In the genomic region with DNA sequence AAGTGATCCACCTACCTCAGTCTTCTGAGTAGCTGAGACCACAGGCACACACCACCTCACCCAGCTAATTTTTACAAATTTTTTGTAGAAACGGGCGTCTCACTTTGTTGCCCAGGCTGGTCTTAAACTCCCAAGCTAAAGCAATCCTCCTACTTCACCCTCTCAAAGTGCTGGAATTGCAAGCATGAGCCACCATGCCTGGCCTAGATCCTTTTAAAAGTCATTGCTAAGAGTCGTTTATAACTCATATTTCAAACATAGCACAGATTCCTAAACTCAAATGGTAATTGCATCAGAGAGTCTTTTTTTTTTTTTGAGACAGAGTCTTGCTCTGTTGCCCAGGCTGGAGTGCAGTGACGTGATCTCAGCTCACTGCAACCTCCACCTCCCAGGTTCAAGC, we compare ENCODE assay signal across 19 cellular contexts.
"Had no signal": no experiment of that assay in that cellular context is flagged by ENCODE, and none has a peak within 500 bp of the region (broad histone marks: within the 10 kb centered on the region; RNA-seq: fewer than 3 reads in every experiment).

No MANE protein-coding gene starts in this region.

- ATAC-seq: activated CD8-positive, alpha-beta T cell treated with anti-CD3 and anti-CD28 coated beads, Interleukin-2, amount 10 ng/mL, durations not matched to agents 7 days and 5 days; activated T-cell treated with anti-CD3 and anti-CD28 coated beads, Interleukin-2, amount 50 U/mL, for 4 hours; left lobe of liver; natural killer cell treated with Interleukin-12 subunit alpha and Interleukin-12 subunit beta and Interleukin-15 and Interleukin-18, amount 100 ng/mL, for 72 hours had no signal

- H3K36me3 ChIP-seq: adrenal gland, tibial artery had no signal

- DNase-seq: activated CD4-positive, alpha-beta T cell treated with anti-CD3 and anti-CD28 coated beads, Interleukin-2, amount 10 ng/mL, durations not matched to agents 24 days and 14 days; activated CD8-positive, alpha-beta T cell treated with anti-CD3 and anti-CD28 coated beads, Interleukin-2, amount 10 ng/mL, durations not matched to agents 7 days and 5 days; activated effector memory CD4-positive, alpha-beta T cell treated with Interleukin-2 at 50 U/mL for 16 hours; activated naive CD4-positive, alpha-beta T cell treated with anti-CD3 and anti-CD28 coated beads, Interleukin-2, amount 10 ng/mL, durations not matched to agents 7 days and 5 days; activated T-cell treated with anti-CD3 and anti-CD28 coated beads, Interleukin-2, amount 50 U/mL, for 4 hours; adrenal gland; dorsolateral prefrontal cortex; head of caudate nucleus; kidney; posterior cingulate gyrus; retina; stimulated activated CD4-positive, alpha-beta T cell treated with anti-CD3 and anti-CD28 coated beads, Interleukin-2, amount 100 ng/mL, for 24 hours; stimulated activated naive CD4-positive, alpha-beta T cell treated with Interleukin-2 at 50 U/mL for 16 hours had no signal

- H3K27ac Mint-ChIP-seq: activated CD4-positive, alpha-beta T cell treated with anti-CD3 and anti-CD28 coated beads, Interleukin-2, amount 10 ng/mL, durations not matched to agents 24 days and 14 days; activated CD8-positive, alpha-beta T cell treated with anti-CD3 and anti-CD28 coated beads, Interleukin-2, amount 10 ng/mL, durations not matched to agents 7 days and 5 days; mesothelial cell of epicardium; natural killer cell treated with Interleukin-12 subunit alpha and Interleukin-12 subunit beta and Interleukin-15 and Interleukin-18, amount 100 ng/mL, for 72 hours; T-helper 1 cell treated with Interleukin-12 subunit alpha and Interleukin-12 subunit beta and Interleukin-4 antibody, amounts not matched to agents 30 μg/mL and 1 μg/mL, for 36 hours had no signal

- H3K27ac ChIP-seq: dorsolateral prefrontal cortex, tibial artery had no signal

- H3K27me3 Mint-ChIP-seq: activated CD4-positive, alpha-beta T cell treated with anti-CD3 and anti-CD28 coated beads, Interleukin-2, amount 10 ng/mL, durations not matched to agents 24 days and 14 days; activated naive CD4-positive, alpha-beta T cell treated with anti-CD3 and anti-CD28 coated beads, Interleukin-2, amount 10 ng/mL, durations not matched to agents 7 days and 5 days; natural killer cell treated with Interleukin-12 subunit alpha and Interleukin-12 subunit beta and Interleukin-15 and Interleukin-18, amount 100 ng/mL, for 72 hours had no signal

- H3K9me3 Mint-ChIP-seq: natural killer cell treated with Interleukin-12 subunit alpha and Interleukin-12 subunit beta and Interleukin-15 and Interleukin-18, amount 100 ng/mL, for 72 hours had no signal

- H3K4me1 Mint-ChIP-seq: mesothelial cell of epicardium had no signal

- H3K9me3 ChIP-seq: adrenal gland, tibial artery had no signal

- H3K4me3 ChIP-seq: adrenal gland, dorsolateral prefrontal cortex, lung, tibial artery had no signal

- H3K36me3 Mint-ChIP-seq: natural killer cell treated with Interleukin-12 subunit alpha and Interleukin-12 subunit beta and Interleukin-15 and Interleukin-18, amount 100 ng/mL, for 72 hours had no signal

- H3K4me3 Mint-ChIP-seq: activated CD4-positive, alpha-beta T cell treated with anti-CD3 and anti-CD28 coated beads, Interleukin-2, amount 10 ng/mL, durations not matched to agents 24 days and 14 days; activated CD8-positive, alpha-beta T cell treated with anti-CD3 and anti-CD28 coated beads, Interleukin-2, amount 10 ng/mL, durations not matched to agents 7 days and 5 days; activated naive CD4-positive, alpha-beta T cell treated with anti-CD3 and anti-CD28 coated beads, Interleukin-2, amount 10 ng/mL, durations not matched to agents 7 days and 5 days; activated T-cell treated with anti-CD3 and anti-CD28 coated beads, Interleukin-2, amount 50 U/mL, for 4 hours; mesothelial cell of epicardium; natural killer cell treated with Interleukin-12 subunit alpha and Interleukin-12 subunit beta and Interleukin-15 and Interleukin-18, amount 100 ng/mL, for 72 hours; T-helper 1 cell treated with Interleukin-12 subunit alpha and Interleukin-12 subunit beta and Interleukin-4 antibody, amounts not matched to agents 30 μg/mL and 1 μg/mL, for 36 hours had no signal

- H3K27me3 ChIP-seq: adrenal gland, dorsolateral prefrontal cortex, tibial artery had no signal
